Comparison of ENCODE assay signal across 1 cellular context in the genomic region with DNA sequence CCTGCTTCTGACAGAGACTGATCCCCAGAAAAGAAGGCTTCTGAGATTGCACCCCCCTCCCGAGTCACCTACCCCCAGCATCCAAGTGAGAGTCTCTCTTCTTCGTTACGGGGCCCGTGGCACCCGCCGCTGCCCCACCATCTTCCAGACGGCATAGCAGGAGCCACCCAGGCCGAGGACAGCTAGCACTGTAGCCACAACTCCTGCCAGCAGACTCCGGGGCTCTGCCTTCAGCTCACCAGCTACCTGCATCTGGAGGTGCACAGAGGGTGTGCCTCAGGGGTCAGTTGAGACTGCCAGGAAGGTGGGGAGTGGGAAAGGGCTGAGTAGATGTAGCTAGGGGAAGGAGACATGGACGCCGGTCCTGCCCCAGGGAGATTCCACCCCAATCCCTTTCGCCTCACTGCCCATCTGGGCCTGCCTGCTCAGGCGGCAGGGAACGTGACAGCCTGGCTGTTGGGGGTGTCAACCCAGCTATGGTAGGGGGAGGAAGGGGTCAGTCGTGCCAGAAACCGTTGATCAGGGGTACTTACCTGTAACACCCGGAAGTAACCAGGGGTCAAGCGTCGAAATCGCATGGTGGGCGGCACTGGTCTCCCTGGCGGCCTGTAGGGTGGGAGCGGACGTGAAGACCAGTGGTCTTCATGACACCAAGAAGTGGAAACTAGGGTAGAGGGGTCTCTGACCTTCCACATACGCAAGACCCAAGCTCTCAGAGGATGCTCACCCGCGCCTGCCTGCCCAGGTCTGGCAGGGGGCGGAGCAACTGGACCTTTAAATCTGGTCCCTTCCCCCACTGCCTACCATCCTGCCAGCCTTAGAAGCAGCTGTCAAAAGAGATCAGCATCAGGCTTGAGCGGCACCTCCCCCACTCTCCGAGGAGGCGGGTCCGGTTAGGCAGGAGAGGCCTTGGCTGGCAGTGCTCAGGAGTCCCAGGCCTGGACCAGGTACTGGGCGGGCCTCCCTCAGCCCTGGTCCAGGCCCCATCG.
A peak's percentile ranks its signal among the peaks of the same experiment; 100 is the strongest.
TF ChIP-seq lines count a peak whose summit lies in the region.

ZNF593OS (minus strand) TSS at position 749 of the 989 bp plus-strand sequence; CDS start at position 578, 171 bp downstream.

TF ChIP-seq in H1, 55 proteins besides CTCF, POLR2A, EP300 and RAD21:
- TF ChIP-seq SIN3A (conservative IDR thresholded peaks at IDR 0.05 in 1 of 2, IDR thresholded peaks at IDR 0.05 in 1 of 2; ENCODE audit: low read depth in 1 of 2, low read length in 2 of 2) (0 out of 4 replicates have a peak, but pooled peaks of 1 of the 2 experiments have one; percentile 16), BACH1 (IDR thresholded peaks at IDR 0.05; ENCODE audit: low read length) (no peak)
